Comparison of ENCODE assay signal across 1 cellular context in the genomic region with DNA sequence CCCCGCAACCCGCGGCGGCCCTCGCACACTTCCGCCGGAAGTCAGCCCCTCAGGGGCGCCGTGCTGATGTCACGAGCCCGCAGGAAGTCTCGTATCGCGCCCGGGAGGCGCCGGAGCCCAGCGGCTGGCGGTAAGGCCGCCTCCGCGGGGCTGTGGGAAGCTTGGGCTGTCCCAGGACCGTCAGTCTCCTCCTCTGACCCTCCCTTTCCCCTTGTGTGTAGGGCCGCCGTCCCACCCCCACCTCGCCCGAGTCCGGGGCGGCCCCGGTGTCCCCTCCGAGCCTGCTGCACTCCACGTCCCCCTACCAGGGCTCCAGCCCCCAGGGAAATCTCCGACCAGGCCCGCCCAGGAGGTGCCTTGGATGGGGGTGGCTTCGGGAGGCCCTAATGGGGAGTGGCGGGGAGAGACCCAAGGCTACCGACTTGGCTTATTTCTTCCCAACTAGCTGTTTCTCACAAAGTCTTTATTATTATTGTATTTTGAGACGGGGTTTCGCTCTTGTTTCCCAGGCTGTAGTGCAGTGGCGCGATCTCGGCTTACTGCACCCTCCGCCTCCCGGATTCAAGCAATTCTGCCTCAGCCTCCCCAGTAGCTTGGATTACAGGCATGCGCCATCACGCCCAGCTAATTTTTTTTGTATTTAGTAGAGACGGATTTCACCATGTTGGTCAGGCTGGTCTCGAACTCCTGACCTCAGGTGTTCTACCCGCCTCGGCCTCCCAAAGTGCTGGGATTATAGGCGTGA.
TF ChIP-seq lines count a peak whose summit lies in the region.

ZDHHC4 (plus strand) TSS at position 86 of the 745 bp plus-strand sequence. CDS start 3,108 bp downstream, outside the sequence.

TF ChIP-seq in HepG2, 621 proteins besides CTCF, POLR2A, EP300 and RAD21 (continued from another document and continues in another):
- TF ChIP-seq, protein P1, sequence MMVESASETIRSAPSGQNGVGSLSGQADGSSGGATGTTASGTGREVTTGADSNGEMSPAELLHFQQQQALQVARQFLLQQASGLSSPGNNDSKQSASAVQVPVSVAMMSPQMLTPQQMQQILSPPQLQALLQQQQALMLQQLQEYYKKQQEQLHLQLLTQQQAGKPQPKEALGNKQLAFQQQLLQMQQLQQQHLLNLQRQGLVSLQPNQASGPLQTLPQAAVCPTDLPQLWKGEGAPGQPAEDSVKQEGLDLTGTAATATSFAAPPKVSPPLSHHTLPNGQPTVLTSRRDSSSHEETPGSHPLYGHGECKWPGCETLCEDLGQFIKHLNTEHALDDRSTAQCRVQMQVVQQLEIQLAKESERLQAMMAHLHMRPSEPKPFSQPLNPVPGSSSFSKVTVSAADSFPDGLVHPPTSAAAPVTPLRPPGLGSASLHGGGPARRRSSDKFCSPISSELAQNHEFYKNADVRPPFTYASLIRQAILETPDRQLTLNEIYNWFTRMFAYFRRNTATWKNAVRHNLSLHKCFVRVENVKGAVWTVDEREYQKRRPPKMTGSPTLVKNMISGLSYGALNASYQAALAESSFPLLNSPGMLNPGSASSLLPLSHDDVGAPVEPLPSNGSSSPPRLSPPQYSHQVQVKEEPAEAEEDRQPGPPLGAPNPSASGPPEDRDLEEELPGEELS (CRISPR knock-in tag; IDR thresholded peaks at IDR 0.05): peak; percentile 58
- TF ChIP-seq, protein P2, sequence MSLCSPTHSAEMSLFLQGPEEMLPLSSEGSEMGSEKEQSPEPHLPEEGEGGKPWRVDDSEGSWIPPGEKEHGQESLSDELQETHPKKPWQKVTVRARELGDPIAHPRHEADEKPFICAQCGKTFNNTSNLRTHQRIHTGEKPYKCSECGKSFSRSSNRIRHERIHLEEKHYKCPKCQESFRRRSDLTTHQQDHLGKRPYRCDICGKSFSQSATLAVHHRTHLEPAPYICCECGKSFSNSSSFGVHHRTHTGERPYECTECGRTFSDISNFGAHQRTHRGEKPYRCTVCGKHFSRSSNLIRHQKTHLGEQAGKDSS (CRISPR knock-in tag; IDR thresholded peaks at IDR 0.05; ENCODE audit: borderline replicate concordance, low read depth): peak; percentile 76
- TF ChIP-seq SRY (CRISPR knock-in tag; IDR thresholded peaks at IDR 0.05) (peak; percentile 49; the same call in 1 of the 2 replicates), ZC3H4 (CRISPR knock-in tag; IDR thresholded peaks at IDR 0.05; ENCODE audit: borderline replicate concordance) (no peak; the same call in 1 of the 2 replicates), ZXDC (CRISPR knock-in tag; IDR thresholded peaks at IDR 0.05) (0 out of 2 replicates have a peak, but pooled peaks have one; percentile 53), ZNF276 (CRISPR knock-in tag; IDR thresholded peaks at IDR 0.05; ENCODE audit: low read depth) (no peak), FOXM1 (CRISPR knock-in tag; IDR thresholded peaks at IDR 0.05) (no peak), SOX5 (CRISPR knock-in tag; IDR thresholded peaks at IDR 0.05; ENCODE audit: borderline replicate concordance) (peak; percentile 52; the same call in 1 of the 2 replicates), ZNF75D (CRISPR knock-in tag; IDR thresholded peaks at IDR 0.05; ENCODE audit: borderline replicate concordance) (peak; percentile 87; the same call in 1 of the 2 replicates), HBP1 (CRISPR knock-in tag; IDR thresholded peaks at IDR 0.05; ENCODE audit: low read depth) (0 out of 2 replicates have a peak, but pooled peaks have one; percentile 43), ZNF543 (CRISPR knock-in tag; IDR thresholded peaks at IDR 0.05) (no peak; the same call in 1 of the 2 replicates), DPF2 (CRISPR knock-in tag; IDR thresholded peaks at IDR 0.05; ENCODE audit: borderline replicate concordance, low read depth) (no peak), ZNF33B (CRISPR knock-in tag; IDR thresholded peaks at IDR 0.05) (no peak), HNF1A (IDR thresholded peaks at IDR 0.05; ENCODE audit: low read depth) (no peak), HNF1A (CRISPR knock-in tag; IDR thresholded peaks at IDR 0.05; ENCODE audit: borderline replicate concordance) (peak; percentile 28; the same call in 1 of the 2 replicates), ZFP36 (IDR thresholded peaks at IDR 0.05; ENCODE audit: borderline replicate concordance, low read depth, low read length, partially characterized antibody) (no peak), ZNF619 (CRISPR knock-in tag; IDR thresholded peaks at IDR 0.05) (no peak), MBD4 (IDR thresholded peaks at IDR 0.05; ENCODE audit: borderline replicate concordance, low read length) (no peak), ZNF44 (CRISPR knock-in tag; IDR thresholded peaks at IDR 0.05) (no peak), JDP2 (CRISPR knock-in tag; IDR thresholded peaks at IDR 0.05; ENCODE audit: borderline replicate concordance) (no peak), SRSF4 (IDR thresholded peaks at IDR 0.05; ENCODE audit: low read depth, low read length, poor library complexity, severe bottlenecking) (no peak), PAF1 (CRISPR knock-in tag; IDR thresholded peaks at IDR 0.05) (no peak)
- TF ChIP-seq, protein P3, sequence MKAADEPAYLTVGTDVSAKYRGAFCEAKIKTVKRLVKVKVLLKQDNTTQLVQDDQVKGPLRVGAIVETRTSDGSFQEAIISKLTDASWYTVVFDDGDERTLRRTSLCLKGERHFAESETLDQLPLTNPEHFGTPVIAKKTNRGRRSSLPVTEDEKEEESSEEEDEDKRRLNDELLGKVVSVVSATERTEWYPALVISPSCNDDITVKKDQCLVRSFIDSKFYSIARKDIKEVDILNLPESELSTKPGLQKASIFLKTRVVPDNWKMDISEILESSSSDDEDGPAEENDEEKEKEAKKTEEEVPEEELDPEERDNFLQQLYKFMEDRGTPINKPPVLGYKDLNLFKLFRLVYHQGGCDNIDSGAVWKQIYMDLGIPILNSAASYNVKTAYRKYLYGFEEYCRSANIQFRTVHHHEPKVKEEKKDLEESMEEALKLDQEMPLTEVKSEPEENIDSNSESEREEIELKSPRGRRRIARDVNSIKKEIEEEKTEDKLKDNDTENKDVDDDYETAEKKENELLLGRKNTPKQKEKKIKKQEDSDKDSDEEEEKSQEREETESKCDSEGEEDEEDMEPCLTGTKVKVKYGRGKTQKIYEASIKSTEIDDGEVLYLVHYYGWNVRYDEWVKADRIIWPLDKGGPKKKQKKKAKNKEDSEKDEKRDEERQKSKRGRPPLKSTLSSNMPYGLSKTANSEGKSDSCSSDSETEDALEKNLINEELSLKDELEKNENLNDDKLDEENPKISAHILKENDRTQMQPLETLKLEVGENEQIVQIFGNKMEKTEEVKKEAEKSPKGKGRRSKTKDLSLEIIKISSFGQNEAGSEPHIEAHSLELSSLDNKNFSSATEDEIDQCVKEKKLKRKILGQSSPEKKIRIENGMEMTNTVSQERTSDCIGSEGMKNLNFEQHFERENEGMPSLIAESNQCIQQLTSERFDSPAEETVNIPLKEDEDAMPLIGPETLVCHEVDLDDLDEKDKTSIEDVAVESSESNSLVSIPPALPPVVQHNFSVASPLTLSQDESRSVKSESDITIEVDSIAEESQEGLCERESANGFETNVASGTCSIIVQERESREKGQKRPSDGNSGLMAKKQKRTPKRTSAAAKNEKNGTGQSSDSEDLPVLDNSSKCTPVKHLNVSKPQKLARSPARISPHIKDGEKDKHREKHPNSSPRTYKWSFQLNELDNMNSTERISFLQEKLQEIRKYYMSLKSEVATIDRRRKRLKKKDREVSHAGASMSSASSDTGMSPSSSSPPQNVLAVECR (CRISPR knock-in tag; IDR thresholded peaks at IDR 0.05; ENCODE audit: borderline replicate concordance): peak; percentile 79
- TF ChIP-seq, protein P4, sequence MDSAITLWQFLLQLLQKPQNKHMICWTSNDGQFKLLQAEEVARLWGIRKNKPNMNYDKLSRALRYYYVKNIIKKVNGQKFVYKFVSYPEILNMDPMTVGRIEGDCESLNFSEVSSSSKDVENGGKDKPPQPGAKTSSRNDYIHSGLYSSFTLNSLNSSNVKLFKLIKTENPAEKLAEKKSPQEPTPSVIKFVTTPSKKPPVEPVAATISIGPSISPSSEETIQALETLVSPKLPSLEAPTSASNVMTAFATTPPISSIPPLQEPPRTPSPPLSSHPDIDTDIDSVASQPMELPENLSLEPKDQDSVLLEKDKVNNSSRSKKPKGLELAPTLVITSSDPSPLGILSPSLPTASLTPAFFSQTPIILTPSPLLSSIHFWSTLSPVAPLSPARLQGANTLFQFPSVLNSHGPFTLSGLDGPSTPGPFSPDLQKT (CRISPR knock-in tag; IDR thresholded peaks at IDR 0.05; ENCODE audit: borderline replicate concordance): no peak
- TF ChIP-seq, protein P5, sequence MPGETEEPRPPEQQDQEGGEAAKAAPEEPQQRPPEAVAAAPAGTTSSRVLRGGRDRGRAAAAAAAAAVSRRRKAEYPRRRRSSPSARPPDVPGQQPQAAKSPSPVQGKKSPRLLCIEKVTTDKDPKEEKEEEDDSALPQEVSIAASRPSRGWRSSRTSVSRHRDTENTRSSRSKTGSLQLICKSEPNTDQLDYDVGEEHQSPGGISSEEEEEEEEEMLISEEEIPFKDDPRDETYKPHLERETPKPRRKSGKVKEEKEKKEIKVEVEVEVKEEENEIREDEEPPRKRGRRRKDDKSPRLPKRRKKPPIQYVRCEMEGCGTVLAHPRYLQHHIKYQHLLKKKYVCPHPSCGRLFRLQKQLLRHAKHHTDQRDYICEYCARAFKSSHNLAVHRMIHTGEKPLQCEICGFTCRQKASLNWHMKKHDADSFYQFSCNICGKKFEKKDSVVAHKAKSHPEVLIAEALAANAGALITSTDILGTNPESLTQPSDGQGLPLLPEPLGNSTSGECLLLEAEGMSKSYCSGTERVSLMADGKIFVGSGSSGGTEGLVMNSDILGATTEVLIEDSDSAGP (CRISPR knock-in tag; IDR thresholded peaks at IDR 0.05; ENCODE audit: borderline replicate concordance): peak; percentile 72
